17 cellular contexts compared by ENCODE assay signal in genomic region chr20:24782221-24782620, GRCh38.
A peak's percentile ranks its signal among the peaks of the same experiment; 100 is the strongest.
DNase-seq lines count a peak whose midpoint lies in the region; ATAC-seq and TF ChIP-seq lines count a peak whose summit lies in the region.
"Had no signal": no experiment of that assay in that cellular context is flagged by ENCODE, and none has a peak within 500 bp of the region (broad histone marks: within the 10 kb centered on the region; RNA-seq: fewer than 3 reads in every experiment).

No MANE protein-coding gene starts in this region.

- DNase-seq in cardiac septum (ENCODE audit: low spot score) (peak; percentile 33), left ventricle myocardium inferior (no peak), cerebellar cortex (ENCODE audit: low spot score) (peak; percentile 34), sciatic nerve (ENCODE audit: low spot score) (peak; percentile 28), MG63 (no peak)
- DNase-seq in activated CD4-positive, alpha-beta T cell treated with anti-CD3 and anti-CD28 coated beads for 36 hours, result no peak
- DNase-seq in stimulated activated CD4-positive, alpha-beta T cell treated with anti-CD3 and anti-CD28 coated beads, Interleukin-2, amount 100 ng/mL, for 24 hours, result no peak
- DNase-seq: GF-D8, NCI-H1048, NCI-H1436, NCI-H1930, NCI-H226 had no signal

- peaks cover 7% of the 10 kb centered on the region for H3K27me3 Mint-ChIP-seq in activated CD4-positive, alpha-beta T cell treated with anti-CD3 and anti-CD28 coated beads for 36 hours

- CTCF ChIA-PET in activated CD4-positive, alpha-beta T cell treated with anti-CD3 and anti-CD28 coated beads for 36 hours (lab: Charles Lee), result no interaction called here

- H3K4me3 Mint-ChIP-seq in activated CD4-positive, alpha-beta T cell treated with anti-CD3 and anti-CD28 coated beads for 36 hours, result no peak overlapping the region
- H3K4me3 Mint-ChIP-seq: H9 had no signal

- H3K4me1 ChIP-seq in left ventricle myocardium inferior, result no peaks in the 10 kb centered on the region
- H3K4me1 ChIP-seq: A549, SJSA1 had no signal

- H3K27me3 ChIP-seq in left ventricle myocardium inferior (ENCODE audit: low read depth) (peaks cover 33% of the 10 kb centered on the region), MG63 (no peaks in the 10 kb centered on the region)
- H3K27me3 ChIP-seq: SJSA1 had no signal

- H3K27ac ChIP-seq in left ventricle myocardium inferior (replicated peaks), result no peak overlapping the region
- H3K27ac ChIP-seq: A549, HL-60, KMS-11, SJSA1 had no signal

- POLR2A ChIA-PET in activated CD4-positive, alpha-beta T cell treated with anti-CD3 and anti-CD28 coated beads for 36 hours (lab: Charles Lee), result no interaction called here

- TF ChIP-seq CTCF in left ventricle myocardium inferior (IDR thresholded peaks at IDR 0.05; ENCODE audit: borderline replicate concordance), result no peak

- no peaks in the 10 kb centered on the region for H3K9me3 Mint-ChIP-seq in activated CD4-positive, alpha-beta T cell treated with anti-CD3 and anti-CD28 coated beads for 36 hours (ENCODE audit: low read depth)
- H3K9me3 Mint-ChIP-seq: H9 had no signal

- no peak for ATAC-seq in sciatic nerve
- ATAC-seq in activated CD4-positive, alpha-beta T cell treated with anti-CD3 and anti-CD28 coated beads for 36 hours, result no peak

- no peaks in the 10 kb centered on the region for H3K36me3 Mint-ChIP-seq in activated CD4-positive, alpha-beta T cell treated with anti-CD3 and anti-CD28 coated beads for 36 hours (ENCODE audit: low read depth)

- intact Hi-C loops in cardiac septum (cut with DNase I), result loop anchor here (5.0 kb wide), 2 partner anchors 480 to 620 kb away; no protein-coding TSS in a partner anchor
- intact Hi-C loops in left ventricle myocardium inferior (cut with micrococcal nuclease), result no loop called here
- intact Hi-C loops in sciatic nerve (cut with DNase I), result no loop called here
- intact Hi-C loops in activated CD4-positive, alpha-beta T cell treated with anti-CD3 and anti-CD28 coated beads for 36 hours (cut with DNase I, micrococcal nuclease), result no loop called here

- no peaks in the 10 kb centered on the region for H3K36me3 ChIP-seq in left ventricle myocardium inferior
- no peaks in the 10 kb centered on the region for H3K36me3 ChIP-seq in MG63
- H3K36me3 ChIP-seq: SJSA1 had no signal

- no peaks in the 10 kb centered on the region for H3K4me1 Mint-ChIP-seq in activated CD4-positive, alpha-beta T cell treated with anti-CD3 and anti-CD28 coated beads for 36 hours

- H3K9me3 ChIP-seq in left ventricle myocardium inferior (replicated peaks) (no peaks in the 10 kb centered on the region), MG63 (no peaks in the 10 kb centered on the region)
- H3K9me3 ChIP-seq: A549, SJSA1 had no signal

- H3K27ac Mint-ChIP-seq in activated CD4-positive, alpha-beta T cell treated with anti-CD3 and anti-CD28 coated beads for 36 hours, result no peak overlapping the region
- H3K27ac Mint-ChIP-seq: H9 had no signal

- H3K4me3 ChIP-seq in left ventricle myocardium inferior, result no peak overlapping the region
- no peak overlapping the region for H3K4me3 ChIP-seq in MG63
- H3K4me3 ChIP-seq: A549, SJSA1 had no signal

Comparison
In these comparisons a context has a peak if more than half of its experiments do, and no peak if none do; other contexts are left out.
1. DNase-seq: peak in cardiac septum (single experiment), cerebellar cortex (single experiment) and sciatic nerve (single experiment); none in left ventricle myocardium inferior (single experiment), MG63 (single experiment), activated CD4-positive, alpha-beta T cell treated with anti-CD3 and anti-CD28 coated beads for 36 hours (single experiment) and stimulated activated CD4-positive, alpha-beta T cell treated with anti-CD3 and anti-CD28 coated beads, Interleukin-2, amount 100 ng/mL, for 24 hours (0 of 2).